ENCODE assay signal across 16 cellular contexts in the genomic region with DNA sequence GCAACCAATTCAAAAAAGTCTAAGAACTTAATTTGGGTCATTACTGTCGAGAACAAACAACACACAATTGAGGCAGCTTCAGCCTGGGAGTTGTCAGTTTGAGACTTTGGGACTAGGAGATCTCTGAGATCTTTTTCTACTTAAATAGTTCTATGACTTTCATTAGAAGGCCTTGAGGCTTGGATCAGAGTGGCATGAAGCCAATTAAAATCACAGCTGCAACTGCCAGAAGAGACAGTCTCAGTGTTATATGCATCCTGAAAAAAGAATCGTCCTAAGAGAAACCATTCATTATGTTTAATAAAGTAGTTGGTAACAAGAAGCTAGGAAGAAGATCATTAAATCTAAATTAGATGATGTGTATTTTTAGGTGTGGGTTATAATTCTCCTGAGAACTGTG.
DNase-seq lines count a peak whose midpoint lies in the region; ATAC-seq lines count a peak whose summit lies in the region.
"Had no signal": no experiment of that assay in that cellular context is flagged by ENCODE, and none has a peak within 500 bp of the region (broad histone marks: within the 10 kb centered on the region; RNA-seq: fewer than 3 reads in every experiment).

No MANE protein-coding gene starts in this region.

- ATAC-seq in sciatic nerve: peak; percentile 20
- ATAC-seq in HG03159 (IDR thresholded peaks at IDR 0.05; ENCODE audit: unreplicated experiment): no peak
- ATAC-seq: CD8-positive, alpha-beta T cell; GM12878; GM23338; HCT116 had no signal

- DNase-seq in dermis blood vessel endothelial cell (peak; percentile 28), epidermal melanocyte (ENCODE audit: insufficient read length, low spot score) (peak; percentile 50), sciatic nerve (ENCODE audit: low spot score) (no peak), ACHN (no peak), NCI-H1417 treated with DMSO at 0.1 percent for 48 hours (lab: John Stamatoyannopoulos, UW) (no peak)
- DNase-seq: CD4-positive, CD25-positive, alpha-beta regulatory T cell; CD8-positive, alpha-beta T cell; DMS 273 treated with DMSO at 0.1 percent for 48 hours; DMS79; EL; GDM1; H9 had no signal

- intact Hi-C loops in sciatic nerve (cut with DNase I): no loop called here

- in situ Hi-C loops in ACHN (cut with HindIII; ENCODE audit: low pct_ligation_motif_present, low pct_unique_long_range_greater_than_20kb, low sequenced_read_pairs): no loop called here

Comparison
In these comparisons a context has a peak if more than half of its experiments do, and no peak if none do; other contexts are left out.
1. DNase-seq: peak in dermis blood vessel endothelial cell (single experiment) and epidermal melanocyte (single experiment); none in sciatic nerve (single experiment), ACHN (single experiment) and NCI-H1417 treated with DMSO at 0.1 percent for 48 hours (single experiment).